In genomic region chr17:2056221-2057129, GRCh38 we compare ENCODE assay signal across 9 cellular contexts. TPM values are rescaled to one million over a fixed set of nuclear protein-coding genes. Genes with fewer than 3 reads are reported as not detected.
DNase-seq lines count a peak whose midpoint lies in the region; ATAC-seq and TF ChIP-seq lines count a peak whose summit lies in the region.
"Had no signal": no experiment of that assay in that cellular context is flagged by ENCODE, and none has a peak within 500 bp of the region (broad histone marks: within the 10 kb centered on the region; RNA-seq: fewer than 3 reads in every experiment).

No MANE protein-coding gene starts in this region.

- H3K4me3 ChIP-seq in dorsolateral prefrontal cortex = peak overlapping the region in 46 of 59 donors; percentile 4 to 70 (median 40)

- POLR2A ChIA-PET in T-cell (lab: Charles Lee) = interaction anchor here in 1 of 2 donors (1.1 kb wide), 1 partner anchor 203 kb away, joined by 4 read pairs; no protein-coding TSS in a partner anchor

- H3K9me3 Mint-ChIP-seq in T-cell (no peaks in the 10 kb centered on the region), natural killer cell (no peaks in the 10 kb centered on the region)

- H3K4me1 Mint-ChIP-seq in T-cell (peaks cover 21 to 30% (median 24%) of the 10 kb centered on the region in 3 donors), natural killer cell (peaks cover 23 to 38% of the 10 kb centered on the region in 2 donors)

- ATAC-seq in T-cell (replicated peaks in 1 of 4) (peak; percentile 7 to 31 (median 22)), natural killer cell (no peak), HG03280 (IDR thresholded peaks at IDR 0.05; ENCODE audit: unreplicated experiment) (no peak)
- ATAC-seq: HCT116 had no signal

- TF ChIP-seq CTCF in dorsolateral prefrontal cortex (IDR thresholded peaks at IDR 0.05 in 54 of 56, conservative IDR thresholded peaks at IDR 0.05 in 2 of 56; ENCODE audit: low read depth in 1 of 56, partially characterized antibody in 56 of 56) = no peak
- TF ChIP-seq CTCF in natural killer cell (IDR thresholded peaks at IDR 0.05) = no peak

- intact Hi-C loops in dorsolateral prefrontal cortex (cut with DNase I) (no loop called here), natural killer cell (cut with micrococcal nuclease) (no loop called here)

- H3K27me3 Mint-ChIP-seq in T-cell (peaks cover 7 to 9% of the 10 kb centered on the region in 2 donors), natural killer cell (ENCODE audit: low read depth in 2 of 2) (no peaks in the 10 kb centered on the region)

- H3K27ac Mint-ChIP-seq in T-cell = peak overlapping the region in 1 of 2 donors; percentile 27
- peak overlapping the region in 1 of 2 donors; percentile 51 for H3K27ac Mint-ChIP-seq in natural killer cell

- CTCF ChIA-PET in T-cell (lab: Charles Lee) = interaction anchor here (0.6 to 5.1 kb wide), 5 partner anchors 167 to 227 kb away, joined by 3 to 58 read pairs (median 5); no protein-coding TSS in a partner anchor

- peak overlapping the region in 37 of 59 donors; percentile 5 to 86 (median 62) for H3K27ac ChIP-seq in dorsolateral prefrontal cortex

- H3K4me3 Mint-ChIP-seq in T-cell = peak overlapping the region; percentile 63 to 77 (median 66)
- peak overlapping the region; percentile 78 for H3K4me3 Mint-ChIP-seq in natural killer cell

- DNase-seq in D341Med (ENCODE audit: low spot score) (peak; percentile 21), T-cell (peak in 28 of 34 experiments; percentile 32 to 66 (median 49)), dorsolateral prefrontal cortex (no peak), natural killer cell (no peak), middle frontal gyrus (ENCODE audit: extremely low spot score, low spot score) (no peak), NCI-H2171 treated with DMSO at 0.1 percent for 48 hours (lab: John Stamatoyannopoulos, UW) (no peak), SHP77 (lab: John Stamatoyannopoulos, UW) (no peak)

- H3K36me3 Mint-ChIP-seq in T-cell = peaks cover 13% of the 10 kb centered on the region
- H3K36me3 Mint-ChIP-seq in natural killer cell = no peaks in the 10 kb centered on the region

- H3K27me3 ChIP-seq in dorsolateral prefrontal cortex = peaks cover 0 to 45% (median 0%) of the 10 kb centered on the region in 45 donors

RNA-seq across cellular contexts. Expression of gene HIC1, which starts 1.6 kb away (rescaled TPM):
- total RNA-seq in T-cell (10 to 100 TPM in 1 of 5 donors, 1 to 10 TPM in 4; 3.2 to 12.3 (median 8.4) TPM), dorsolateral prefrontal cortex (10 to 100 TPM in 18 of 120 experiments, 1 to 10 TPM in 102; 1.6 to 17.4 (median 6.5) TPM), natural killer cell (10 to 100 TPM; 19.2 to 26.4 (median 20.7) TPM)

RNA-seq across cellular contexts. Expression of gene OVCA2, which starts 14.7 kb away (rescaled TPM):
- total RNA-seq in T-cell (10 to 100 TPM; 31.0 to 36.8 (median 31.8) TPM), dorsolateral prefrontal cortex (10 to 100 TPM in 108 of 120 experiments, 1 to 10 TPM in 12; 6.6 to 29.4 (median 16.4) TPM), natural killer cell (10 to 100 TPM; 27.9 to 33.8 (median 28.5) TPM)

RNA-seq across cellular contexts. Expression of gene DPH1, which starts 26.5 kb away (rescaled TPM):
- total RNA-seq in T-cell (100 to 1,000 TPM in 2 of 5 donors, 10 to 100 TPM in 3; 84.6 to 116 (median 94.2) TPM), dorsolateral prefrontal cortex (100 to 1,000 TPM in 30 of 120 experiments, 10 to 100 TPM in 90; 57.6 to 158 (median 87.2) TPM), natural killer cell (10 to 100 TPM; 60.2 to 65.2 (median 63.2) TPM)

RNA-seq across cellular contexts. Expression of gene RTN4RL1, which starts 31.3 kb away (rescaled TPM):
- total RNA-seq in T-cell (1 to 10 TPM in 2 of 5 donors, under 1 TPM in 3; 0.43 to 1.1 (median 0.63) TPM), dorsolateral prefrontal cortex (10 to 100 TPM in 119 of 120 experiments, 1 to 10 TPM in 1; 4.8 to 43.6 (median 22.0) TPM), natural killer cell (under 1 TPM in 2 of 3 donors, not detected in 1; 0.15 to 0.23 TPM)

Comparison
In these comparisons a context has a peak if more than half of its experiments do, and no peak if none do; other contexts are left out.
1. DNase-seq: peak in D341Med (single experiment) and T-cell (28 of 34); none in dorsolateral prefrontal cortex (0 of 10), natural killer cell (single experiment), middle frontal gyrus (single experiment), NCI-H2171 treated with DMSO at 0.1 percent for 48 hours (single experiment) and SHP77 (0 of 2).
2. ATAC-seq: peak in T-cell (4 of 4); none in natural killer cell (0 of 3) and HG03280 (single experiment).